ENCODE assay signal across 2 cellular contexts in genomic region chr19:13012690-13013608, GRCh38.
TF ChIP-seq lines count a peak whose summit lies in the region.

No MANE protein-coding gene starts in this region.

TF ChIP-seq in endothelial cell of umbilical vein, 7 proteins besides CTCF, POLR2A, EP300 and RAD21:
- TF ChIP-seq FOS (IDR thresholded peaks at IDR 0.05; ENCODE audit: borderline replicate concordance, insufficient read depth, low read length) (no peak), GATA2 (IDR thresholded peaks at IDR 0.05; ENCODE audit: insufficient read depth, insufficient read length, low read depth, low read length) (no peak), POLR2AphosphoS5 (IDR thresholded peaks at IDR 0.05; ENCODE audit: insufficient read depth, low read depth, low read length) (no peak), EZH2 (IDR thresholded peaks at IDR 0.05; ENCODE audit: borderline replicate concordance, low read depth, low read length, severe bottlenecking) (no peak), JUN (IDR thresholded peaks at IDR 0.05; ENCODE audit: borderline replicate concordance, insufficient read depth, insufficient read length, low read depth) (no peak), MAX (IDR thresholded peaks at IDR 0.05; ENCODE audit: insufficient read depth, insufficient read length) (no peak), MYC (IDR thresholded peaks at IDR 0.05; ENCODE audit: low read depth, low read length) (no peak)

TF ChIP-seq in HEK293T, 16 proteins besides CTCF, POLR2A, EP300 and RAD21 (continued from another document):
- TF ChIP-seq ARNT (IDR thresholded peaks at IDR 0.05) (no peak), LEF1 (IDR thresholded peaks at IDR 0.05; ENCODE audit: borderline replicate concordance) (no peak), ELF4 (IDR thresholded peaks at IDR 0.05) (no peak), FOXM1 (IDR thresholded peaks at IDR 0.05; ENCODE audit: borderline replicate concordance) (no peak), SP1 (IDR thresholded peaks at IDR 0.05) (no peak), TARDBP (IDR thresholded peaks at IDR 0.05) (no peak), PKNOX1 (IDR thresholded peaks at IDR 0.05) (no peak), L3MBTL2 (conservative IDR thresholded peaks at IDR 0.05) (no peak), FOXA1 (IDR thresholded peaks at IDR 0.05) (no peak), BHLHE40 (IDR thresholded peaks at IDR 0.05; ENCODE audit: borderline replicate concordance) (no peak), NFRKB (IDR thresholded peaks at IDR 0.05) (no peak), ZNF384 (IDR thresholded peaks at IDR 0.05) (no peak), SUZ12 (IDR thresholded peaks at IDR 0.05) (no peak), FOXK2 (IDR thresholded peaks at IDR 0.05) (no peak)
